ENCODE assay signal across 20 cellular contexts in genomic region chr7:115047968-115048720, GRCh38.
DNase-seq lines count a peak whose midpoint lies in the region; ATAC-seq and TF ChIP-seq lines count a peak whose summit lies in the region.
"Had no signal": no experiment of that assay in that cellular context is flagged by ENCODE, and none has a peak within 500 bp of the region (broad histone marks: within the 10 kb centered on the region; RNA-seq: fewer than 3 reads in every experiment).

No MANE protein-coding gene starts in this region.

- in situ Hi-C loops in ACHN (cut with HindIII; ENCODE audit: low pct_ligation_motif_present, low pct_unique_long_range_greater_than_20kb, low sequenced_read_pairs) = no loop called here

- H3K4me1 Mint-ChIP-seq in Calu3 (ENCODE audit: low read depth, unreplicated experiment) = peaks cover 6% of the 10 kb centered on the region
- H3K4me1 Mint-ChIP-seq in activated naive CD8-positive, alpha-beta T cell treated with anti-CD3 and anti-CD28 coated beads for 36 hours = peaks cover 4% of the 10 kb centered on the region
- H3K4me1 Mint-ChIP-seq: stimulated activated naive B cell treated with anti-CD40 and anti-IgM and Interleukin-4, amounts not matched to agents 10 μg/mL and 1 μg/mL and 100 μg/mL, for 72 hours had no signal

- no peak overlapping the region for H3K4me3 Mint-ChIP-seq in Calu3 (ENCODE audit: low read depth, unreplicated experiment)
- H3K4me3 Mint-ChIP-seq in activated naive CD8-positive, alpha-beta T cell treated with anti-CD3 and anti-CD28 coated beads for 36 hours = no peak overlapping the region
- H3K4me3 Mint-ChIP-seq: H9; stimulated activated naive B cell treated with anti-CD40 and anti-IgM and Interleukin-4, amounts not matched to agents 10 μg/mL and 1 μg/mL and 100 μg/mL, for 72 hours had no signal

- H3K9me3 ChIP-seq in right atrium auricular region = no peaks in the 10 kb centered on the region
- H3K9me3 ChIP-seq: BLaER1, thyroid gland had no signal

- ATAC-seq in GM19467 (IDR thresholded peaks at IDR 0.05; ENCODE audit: unreplicated experiment) = no peak
- ATAC-seq: Right ventricle myocardium inferior; stimulated activated naive B cell treated with anti-CD40 and anti-IgM and Interleukin-4, amounts not matched to agents 10 μg/mL and 1 μg/mL and 100 μg/mL, for 72 hours had no signal

- H3K27ac ChIP-seq in right atrium auricular region = no peak overlapping the region
- H3K27ac ChIP-seq: BLaER1, thyroid gland had no signal

- no TSS peak for BruUV-seq in Calu3 (replicated peaks; lab: Mats Ljungman, UMichigan)

- peaks cover 3% of the 10 kb centered on the region for H3K9me3 Mint-ChIP-seq in Calu3 (ENCODE audit: low read depth, unreplicated experiment)
- H3K9me3 Mint-ChIP-seq in activated naive CD8-positive, alpha-beta T cell treated with anti-CD3 and anti-CD28 coated beads for 36 hours = no peaks in the 10 kb centered on the region
- H3K9me3 Mint-ChIP-seq: H9; stimulated activated naive B cell treated with anti-CD40 and anti-IgM and Interleukin-4, amounts not matched to agents 10 μg/mL and 1 μg/mL and 100 μg/mL, for 72 hours had no signal

- no peaks in the 10 kb centered on the region for H3K27me3 Mint-ChIP-seq in Calu3 (ENCODE audit: unreplicated experiment)
- H3K27me3 Mint-ChIP-seq in activated naive CD8-positive, alpha-beta T cell treated with anti-CD3 and anti-CD28 coated beads for 36 hours = no peaks in the 10 kb centered on the region

- H3K4me1 ChIP-seq in right atrium auricular region = no peaks in the 10 kb centered on the region
- H3K4me1 ChIP-seq: BLaER1, thyroid gland had no signal

- H3K4me3 ChIP-seq in fibroblast of pulmonary artery (replicated peaks; ENCODE audit: low read depth, low read length) (no peak overlapping the region), right atrium auricular region (no peak overlapping the region)
- H3K4me3 ChIP-seq: BLaER1, thyroid gland had no signal

- TF ChIP-seq CTCF in Calu3 (IDR thresholded peaks at IDR 0.05; ENCODE audit: unreplicated experiment) (no peak), fibroblast of pulmonary artery (IDR thresholded peaks at IDR 0.05; ENCODE audit: low read length, missing control alignments) (no peak), right atrium auricular region (IDR thresholded peaks at IDR 0.05) (no peak)

- H3K36me3 Mint-ChIP-seq in Calu3 (ENCODE audit: insufficient read depth, unreplicated experiment) = no peaks in the 10 kb centered on the region
- H3K36me3 Mint-ChIP-seq in activated naive CD8-positive, alpha-beta T cell treated with anti-CD3 and anti-CD28 coated beads for 36 hours = no peaks in the 10 kb centered on the region
- H3K36me3 Mint-ChIP-seq: stimulated activated naive B cell treated with anti-CD40 and anti-IgM and Interleukin-4, amounts not matched to agents 10 μg/mL and 1 μg/mL and 100 μg/mL, for 72 hours had no signal

- intact Hi-C loops in Calu3 (cut with micrococcal nuclease; ENCODE audit: unreplicated experiment) = no loop called here

- peak overlapping the region; percentile 17 for H3K27ac Mint-ChIP-seq in Calu3 (ENCODE audit: unreplicated experiment)
- no peak overlapping the region for H3K27ac Mint-ChIP-seq in activated naive CD8-positive, alpha-beta T cell treated with anti-CD3 and anti-CD28 coated beads for 36 hours
- H3K27ac Mint-ChIP-seq: H9; stimulated activated naive B cell treated with anti-CD40 and anti-IgM and Interleukin-4, amounts not matched to agents 10 μg/mL and 1 μg/mL and 100 μg/mL, for 72 hours had no signal

- CTCF ChIA-PET in Calu3 (lab: Charles Lee) = interaction anchor here (0.7 kb wide), 1 partner anchor 522 kb away, joined by 3 read pairs; no protein-coding TSS in a partner anchor

- no peaks in the 10 kb centered on the region for H3K27me3 ChIP-seq in right atrium auricular region
- H3K27me3 ChIP-seq: BLaER1, thyroid gland had no signal

- H3K36me3 ChIP-seq in right atrium auricular region = no peaks in the 10 kb centered on the region
- H3K36me3 ChIP-seq: BLaER1, thyroid gland had no signal

- no peak for DNase-seq in Calu3
- DNase-seq in brain pericyte (ENCODE audit: low read depth, low spot score) = peak; percentile 60
- peak; percentile 84 for DNase-seq in fibroblast of pulmonary artery (ENCODE audit: low read depth)
- peak; percentile 15 for DNase-seq in non-pigmented ciliary epithelial cell (ENCODE audit: low read depth)
- no peak for DNase-seq in ACHN
- DNase-seq in right atrium auricular region (ENCODE audit: low spot score) = no peak
- DNase-seq in activated naive CD8-positive, alpha-beta T cell treated with anti-CD3 and anti-CD28 coated beads for 36 hours = no peak
- DNase-seq: activated CD4-positive, alpha-beta T cell treated with anti-CD3 and anti-CD28 coated beads for 4 hours; activated effector memory CD4-positive, alpha-beta T cell treated with Interleukin-2 at 50 U/mL for 16 hours; amniotic stem cell; cerebellar nuclear complex; H9; NCI-H1436 treated with DMSO at 0.1 percent for 48 hours; occipital lobe; right cardiac atrium; stimulated activated naive B cell treated with anti-CD40 and anti-IgM and Interleukin-4, amounts not matched to agents 10 μg/mL and 1 μg/mL and 100 μg/mL, for 72 hours; thyroid gland had no signal

Comparison
In these comparisons a context has a peak if more than half of its experiments do, and no peak if none do; other contexts are left out.
1. DNase-seq: peak in brain pericyte (single experiment), fibroblast of pulmonary artery (single experiment) and non-pigmented ciliary epithelial cell (single experiment); none in Calu3 (single experiment), ACHN (single experiment), right atrium auricular region (single experiment) and activated naive CD8-positive, alpha-beta T cell treated with anti-CD3 and anti-CD28 coated beads for 36 hours (single experiment).